ENCODE assay signal across 27 cellular contexts in the genomic region with DNA sequence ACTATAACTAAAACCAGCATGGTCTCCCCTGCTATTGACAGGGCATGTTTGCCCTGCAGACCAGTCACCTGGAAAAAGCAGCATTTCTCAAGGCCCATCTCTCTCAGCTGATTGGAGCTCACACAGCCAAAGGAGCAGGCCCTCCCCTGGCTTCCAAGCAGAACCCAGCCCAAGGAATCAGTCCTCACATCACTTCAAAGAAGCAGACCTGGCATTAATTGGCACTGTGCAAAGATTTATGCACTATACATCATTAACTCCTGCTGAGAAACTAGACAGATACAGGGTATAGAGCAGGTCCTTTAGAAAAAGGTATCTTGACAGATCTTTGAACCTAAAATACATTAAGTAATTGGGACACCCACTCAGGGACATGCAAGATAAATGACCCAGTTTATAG.
"Had no signal": no experiment of that assay in that cellular context is flagged by ENCODE, and none has a peak within 500 bp of the region (broad histone marks: within the 10 kb centered on the region; RNA-seq: fewer than 3 reads in every experiment).

No MANE protein-coding gene starts in this region.

- H3K36me3 ChIP-seq: adrenal gland had no signal

- H3K27ac ChIP-seq: adrenal gland, body of pancreas had no signal

- DNase-seq: activated CD4-positive, alpha-beta memory T cell treated with anti-CD3 and anti-CD28 coated beads for 36 hours; activated CD4-positive, alpha-beta T cell treated with anti-CD3 and anti-CD28 coated beads for 36 hours; activated CD4-positive, alpha-beta T cell treated with anti-CD3 and anti-CD28 coated beads, Interleukin-2, amount 10 ng/mL, durations not matched to agents 24 days and 14 days; activated CD4-positive, CD25-positive, alpha-beta regulatory T cell; activated CD4-positive, CD25-positive, alpha-beta regulatory T cell treated with anti-CD3 and anti-CD28 coated beads, Interleukin-2, amount 50 U/mL, for 72 hours; activated CD8-positive, alpha-beta memory T cell treated with anti-CD3 and anti-CD28 coated beads, Interleukin-2, amount 10 ng/mL, durations not matched to agents 7 days and 5 days; activated CD8-positive, alpha-beta memory T cell treated with anti-CD3 and anti-CD28 coated beads, Interleukin-2, amount 50 U/mL, for 4 hours; activated CD8-positive, alpha-beta T cell treated with anti-CD3 and anti-CD28 coated beads, Interleukin-2, amount 10 ng/mL, durations not matched to agents 7 days and 5 days; activated effector memory CD4-positive, alpha-beta T cell treated with anti-CD3 and anti-CD28 coated beads, Interleukin-2, amount 50 U/mL, for 16 hours; activated naive CD4-positive, alpha-beta T cell treated with anti-CD3 and anti-CD28 coated beads for 36 hours; activated naive CD8-positive, alpha-beta T cell treated with anti-CD3 and anti-CD28 coated beads for 36 hours; activated naive CD8-positive, alpha-beta T cell treated with anti-CD3 and anti-CD28 coated beads, Interleukin-2, amount 50 U/mL, for 24 hours; activated T-cell treated with anti-CD3 and anti-CD28 coated beads, Interleukin-2, amount 50 U/mL, for 1 hour; activated T-cell treated with anti-CD3 and anti-CD28 coated beads, Interleukin-2, amount 50 U/mL, for 48 hours; adrenal gland; amygdala; aorta; body of pancreas; caudate nucleus; cortex of kidney; dermis blood vessel endothelial cell; effector CD4-positive, alpha-beta T cell; effector memory CD8-positive, alpha-beta T cell; foreskin fibroblast; head of caudate nucleus; T-helper 2 cell had no signal

- H3K4me1 ChIP-seq: adrenal gland, body of pancreas had no signal

- H3K4me3 ChIP-seq: adrenal gland, body of pancreas had no signal

- H3K9me3 ChIP-seq: adrenal gland, body of pancreas had no signal

- ATAC-seq: activated CD4-positive, alpha-beta T cell treated with anti-CD3 and anti-CD28 coated beads for 36 hours; activated CD8-positive, alpha-beta memory T cell treated with anti-CD3 and anti-CD28 coated beads, Interleukin-2, amount 10 ng/mL, durations not matched to agents 7 days and 5 days; activated CD8-positive, alpha-beta T cell treated with anti-CD3 and anti-CD28 coated beads, Interleukin-2, amount 10 ng/mL, durations not matched to agents 7 days and 5 days; activated naive CD8-positive, alpha-beta T cell treated with anti-CD3 and anti-CD28 coated beads, Interleukin-2, amount 50 U/mL, for 24 hours; body of pancreas; effector memory CD8-positive, alpha-beta T cell; esophagus mucosa had no signal

- H3K27me3 ChIP-seq: adrenal gland, body of pancreas had no signal
